In the genomic region with DNA sequence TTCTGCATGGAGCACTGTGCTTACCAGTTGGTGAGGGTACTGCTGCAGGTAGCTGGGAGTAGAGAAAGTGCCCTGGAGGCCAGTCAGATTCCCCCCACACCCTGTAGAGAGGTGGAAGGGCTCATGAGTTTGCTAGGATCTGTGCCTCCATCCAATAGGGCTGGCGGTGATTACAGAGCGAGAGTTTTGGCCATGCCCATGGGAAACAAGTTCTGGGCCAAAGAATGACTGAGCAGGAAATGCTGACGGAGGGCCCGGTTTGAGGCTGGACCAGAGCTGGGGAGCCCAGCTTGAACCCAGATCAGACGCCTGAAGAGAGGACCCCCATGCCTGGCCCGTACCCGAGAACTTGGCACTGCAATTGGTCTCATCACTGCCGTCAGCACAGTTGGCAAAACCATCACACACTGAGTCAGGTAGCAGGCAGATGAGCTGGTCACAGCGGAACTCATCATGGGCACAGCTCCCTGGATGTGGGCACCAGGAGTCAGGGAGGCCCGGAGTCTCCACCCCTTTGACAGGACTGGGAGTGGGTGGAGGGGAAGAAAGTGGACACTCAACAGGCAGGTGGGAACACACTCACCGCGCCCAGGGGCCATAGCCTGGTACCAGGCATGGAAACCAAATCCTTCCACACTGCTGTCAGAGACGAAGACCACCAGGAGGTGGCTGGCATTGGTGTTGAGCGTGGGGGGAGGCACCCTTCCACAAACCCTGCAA, we compare ENCODE assay signal across 1 cellular context.
TF ChIP-seq lines count a peak whose summit lies in the region.

No MANE protein-coding gene starts in this region.

TF ChIP-seq in HepG2, 621 proteins besides CTCF, POLR2A, EP300 and RAD21:
- no peak for TF ChIP-seq MLLT10 (CRISPR knock-in tag; IDR thresholded peaks at IDR 0.05)
- TF ChIP-seq SALL2 (CRISPR knock-in tag; IDR thresholded peaks at IDR 0.05): no peak
- no peak for TF ChIP-seq ZNF251 (CRISPR knock-in tag; IDR thresholded peaks at IDR 0.05)
- no peak for TF ChIP-seq PRPF4 (IDR thresholded peaks at IDR 0.05; ENCODE audit: low read depth, low read length, poor library complexity, severe bottlenecking)
- TF ChIP-seq, protein P1, sequence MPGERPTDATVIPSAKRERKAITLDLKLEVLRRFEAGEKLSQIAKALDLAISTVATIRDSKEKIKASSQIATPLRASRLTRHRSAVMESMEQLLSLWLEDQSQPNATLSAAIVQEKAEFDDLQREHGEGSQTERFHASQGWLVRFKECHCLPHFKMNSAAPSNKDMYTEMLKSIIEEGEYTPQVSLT (CRISPR knock-in tag; IDR thresholded peaks at IDR 0.05; ENCODE audit: borderline replicate concordance, low read depth): no peak
- TF ChIP-seq HNRNPL (IDR thresholded peaks at IDR 0.05; ENCODE audit: low read depth, low read length): 0 out of 2 replicates have a peak, but pooled peaks have one; percentile 22
- no peak for TF ChIP-seq ONECUT2 (CRISPR knock-in tag; IDR thresholded peaks at IDR 0.05)
